In genomic region chr12:10362828-10363664, GRCh38 we compare ENCODE assay signal across 10 cellular contexts. TPM values are rescaled to one million over a fixed set of nuclear protein-coding genes. Genes with fewer than 3 reads are reported as not detected.
A peak's percentile ranks its signal among the peaks of the same experiment; 100 is the strongest.
DNase-seq lines count a peak whose midpoint lies in the region; ATAC-seq and TF ChIP-seq lines count a peak whose summit lies in the region.
"Had no signal": no experiment of that assay in that cellular context is flagged by ENCODE, and none has a peak within 500 bp of the region (broad histone marks: within the 10 kb centered on the region; RNA-seq: fewer than 3 reads in every experiment).

No MANE protein-coding gene starts in this region.

- peaks cover 2% of the 10 kb centered on the region for H3K9me3 Mint-ChIP-seq in activated CD8-positive, alpha-beta memory T cell treated with anti-CD3 and anti-CD28 coated beads, Interleukin-2, amount 10 ng/mL, durations not matched to agents 7 days and 5 days (ENCODE audit: low read depth)
- peaks cover 9% of the 10 kb centered on the region for H3K9me3 Mint-ChIP-seq in activated CD8-positive, alpha-beta T cell treated with anti-CD3 and anti-CD28 coated beads for 36 hours
- peaks cover 2% of the 10 kb centered on the region for H3K9me3 Mint-ChIP-seq in activated CD4-positive, alpha-beta T cell treated with anti-CD3 and anti-CD28 coated beads for 36 hours (ENCODE audit: low read depth)
- H3K9me3 Mint-ChIP-seq: CD4-positive, alpha-beta T cell had no signal

- 83% methylated on average over 9 of the region's 9 CpGs for whole genome bisulfite sequencing in thymus

- no peak for TF ChIP-seq POLR2A in GM18505 (IDR thresholded peaks at IDR 0.05; ENCODE audit: borderline replicate concordance, extremely low read depth, insufficient read depth, insufficient read length)

- peak overlapping the region; percentile 52 for H3K27ac ChIP-seq in thymus (ENCODE audit: low read depth)

- peaks cover 36% of the 10 kb centered on the region for H3K4me1 Mint-ChIP-seq in activated CD8-positive, alpha-beta memory T cell treated with anti-CD3 and anti-CD28 coated beads, Interleukin-2, amount 10 ng/mL, durations not matched to agents 7 days and 5 days
- peaks cover 38% of the 10 kb centered on the region for H3K4me1 Mint-ChIP-seq in activated CD8-positive, alpha-beta T cell treated with anti-CD3 and anti-CD28 coated beads for 36 hours (ENCODE audit: low read depth)
- H3K4me1 Mint-ChIP-seq in activated CD4-positive, alpha-beta T cell treated with anti-CD3 and anti-CD28 coated beads for 36 hours, result peaks cover 2% of the 10 kb centered on the region

- no peak for TF ChIP-seq CTCF in activated CD8-positive, alpha-beta T cell treated with anti-CD3 and anti-CD28 coated beads for 36 hours (IDR thresholded peaks at IDR 0.05)

- no peak for ATAC-seq in activated CD8-positive, alpha-beta memory T cell treated with anti-CD3 and anti-CD28 coated beads, Interleukin-2, amount 10 ng/mL, durations not matched to agents 7 days and 5 days
- no peak for ATAC-seq in activated CD8-positive, alpha-beta T cell treated with anti-CD3 and anti-CD28 coated beads for 36 hours
- no peak for ATAC-seq in activated CD4-positive, alpha-beta T cell treated with anti-CD3 and anti-CD28 coated beads for 36 hours
- ATAC-seq in GM18505 (IDR thresholded peaks at IDR 0.05; ENCODE audit: unreplicated experiment), result no peak

- POLR2A ChIA-PET in activated CD8-positive, alpha-beta T cell treated with anti-CD3 and anti-CD28 coated beads for 36 hours (lab: Charles Lee), result interaction anchor here (0.9 to 1.6 kb wide), 3 partner anchors 23 to 31 kb away, joined by 3 to 11 read pairs (median 4); no protein-coding TSS in a partner anchor
- POLR2A ChIA-PET in activated CD4-positive, alpha-beta T cell treated with anti-CD3 and anti-CD28 coated beads for 36 hours (lab: Charles Lee), result no interaction called here

- no peak overlapping the region for H3K4me3 ChIP-seq in thymus (ENCODE audit: low read length)

- H3K27me3 Mint-ChIP-seq in activated CD8-positive, alpha-beta memory T cell treated with anti-CD3 and anti-CD28 coated beads, Interleukin-2, amount 10 ng/mL, durations not matched to agents 7 days and 5 days, result no peaks in the 10 kb centered on the region
- H3K27me3 Mint-ChIP-seq in activated CD8-positive, alpha-beta T cell treated with anti-CD3 and anti-CD28 coated beads for 36 hours, result no peaks in the 10 kb centered on the region
- no peaks in the 10 kb centered on the region for H3K27me3 Mint-ChIP-seq in activated CD4-positive, alpha-beta T cell treated with anti-CD3 and anti-CD28 coated beads for 36 hours
- H3K27me3 Mint-ChIP-seq: CD4-positive, alpha-beta T cell had no signal

- H3K4me3 Mint-ChIP-seq in activated CD8-positive, alpha-beta memory T cell treated with anti-CD3 and anti-CD28 coated beads, Interleukin-2, amount 10 ng/mL, durations not matched to agents 7 days and 5 days, result no peak overlapping the region
- no peak overlapping the region for H3K4me3 Mint-ChIP-seq in activated CD8-positive, alpha-beta T cell treated with anti-CD3 and anti-CD28 coated beads for 36 hours
- no peak overlapping the region for H3K4me3 Mint-ChIP-seq in activated CD4-positive, alpha-beta T cell treated with anti-CD3 and anti-CD28 coated beads for 36 hours
- H3K4me3 Mint-ChIP-seq: CD4-positive, alpha-beta T cell had no signal

- H3K4me1 ChIP-seq in thymus (ENCODE audit: control insufficient read depth, insufficient read depth, low read length), result peaks cover 13% of the 10 kb centered on the region

- no peaks in the 10 kb centered on the region for H3K36me3 ChIP-seq in thymus (ENCODE audit: control insufficient read depth, insufficient read depth)

- intact Hi-C loops in activated CD8-positive, alpha-beta T cell treated with anti-CD3 and anti-CD28 coated beads for 36 hours (cut with micrococcal nuclease), result loop anchor here (5.0 to 10.0 kb wide), 4 partner anchors 41 to 192 kb away; no protein-coding TSS in a partner anchor
- intact Hi-C loops in activated CD4-positive, alpha-beta T cell treated with anti-CD3 and anti-CD28 coated beads for 36 hours (cut with DNase I, micrococcal nuclease), result loop anchor here in 1 of 2 experiments (10.0 kb wide), 1 partner anchor 618 kb away; no protein-coding TSS in a partner anchor

- peak overlapping the region; percentile 48 for H3K27ac Mint-ChIP-seq in activated CD8-positive, alpha-beta memory T cell treated with anti-CD3 and anti-CD28 coated beads, Interleukin-2, amount 10 ng/mL, durations not matched to agents 7 days and 5 days
- H3K27ac Mint-ChIP-seq in activated CD8-positive, alpha-beta T cell treated with anti-CD3 and anti-CD28 coated beads for 36 hours, result no peak overlapping the region
- no peak overlapping the region for H3K27ac Mint-ChIP-seq in activated CD4-positive, alpha-beta T cell treated with anti-CD3 and anti-CD28 coated beads for 36 hours
- H3K27ac Mint-ChIP-seq: CD4-positive, alpha-beta T cell had no signal

- CTCF ChIA-PET in activated CD8-positive, alpha-beta memory T cell treated with anti-CD3 and anti-CD28 coated beads, Interleukin-2, amount 10 ng/mL, durations not matched to agents 7 days and 5 days (lab: Charles Lee), result interaction anchor here (0.6 to 4.6 kb wide), 2 partner anchors 21 to 127 kb away, joined by 3 to 24 read pairs; no protein-coding TSS in a partner anchor
- CTCF ChIA-PET in activated CD8-positive, alpha-beta T cell treated with anti-CD3 and anti-CD28 coated beads for 36 hours (lab: Charles Lee), result interaction anchor here (0.8 to 4.0 kb wide), 2 partner anchors 32 to 127 kb away, joined by 3 to 26 read pairs; no protein-coding TSS in a partner anchor
- CTCF ChIA-PET in activated CD4-positive, alpha-beta T cell treated with anti-CD3 and anti-CD28 coated beads for 36 hours (lab: Charles Lee), result no interaction called here

- H3K9me3 ChIP-seq in thymus (ENCODE audit: control insufficient read depth), result no peaks in the 10 kb centered on the region

- H3K36me3 Mint-ChIP-seq in activated CD8-positive, alpha-beta memory T cell treated with anti-CD3 and anti-CD28 coated beads, Interleukin-2, amount 10 ng/mL, durations not matched to agents 7 days and 5 days, result peaks cover 45% of the 10 kb centered on the region
- H3K36me3 Mint-ChIP-seq in activated CD8-positive, alpha-beta T cell treated with anti-CD3 and anti-CD28 coated beads for 36 hours (ENCODE audit: low read depth), result peaks cover 50% of the 10 kb centered on the region
- peaks cover 2% of the 10 kb centered on the region for H3K36me3 Mint-ChIP-seq in activated CD4-positive, alpha-beta T cell treated with anti-CD3 and anti-CD28 coated beads for 36 hours (ENCODE audit: low read depth)

- DNase-seq in activated CD8-positive, alpha-beta memory T cell treated with anti-CD3 and anti-CD28 coated beads, Interleukin-2, amount 10 ng/mL, durations not matched to agents 7 days and 5 days, result no peak
- DNase-seq in activated CD8-positive, alpha-beta memory T cell treated with anti-CD3 and anti-CD28 coated beads, Interleukin-2, amount 50 U/mL, for 48 hours, result no peak
- DNase-seq in activated CD8-positive, alpha-beta T cell treated with anti-CD3 and anti-CD28 coated beads for 36 hours, result peak; percentile 53
- DNase-seq in kidney glomerular epithelial cell (lab: John Stamatoyannopoulos, UW) (peak; percentile 54), cortex of kidney (lab: John Stamatoyannopoulos, UW) (no peak)
- DNase-seq in activated CD4-positive, alpha-beta T cell treated with anti-CD3 and anti-CD28 coated beads for 36 hours, result no peak
- DNase-seq: CD4-positive, alpha-beta T cell; NCI-H1436 treated with DMSO at 0.1 percent for 48 hours had no signal

- H3K27me3 ChIP-seq in thymus (ENCODE audit: control insufficient read depth, insufficient read depth), result no peaks in the 10 kb centered on the region

RNA-seq across cellular contexts. Expression of gene KLRK1, which starts 26.8 kb away (rescaled TPM):
- total RNA-seq in activated CD8-positive, alpha-beta memory T cell treated with anti-CD3 and anti-CD28 coated beads, Interleukin-2, amount 10 ng/mL, durations not matched to agents 7 days and 5 days, result 100 to 1,000 TPM; 135 to 195 TPM
- 100 to 1,000 TPM; 111 to 112 TPM for total RNA-seq in activated CD8-positive, alpha-beta T cell treated with anti-CD3 and anti-CD28 coated beads for 36 hours
- polyA plus RNA-seq in thymus, result 27.0 TPM
- not detected for total RNA-seq in activated CD4-positive, alpha-beta T cell treated with anti-CD3 and anti-CD28 coated beads for 36 hours

RNA-seq across cellular contexts. Expression of gene KLRC4, which starts 46.5 kb away (rescaled TPM):
- 10 to 100 TPM; 29.2 to 33.7 TPM for total RNA-seq in activated CD8-positive, alpha-beta memory T cell treated with anti-CD3 and anti-CD28 coated beads, Interleukin-2, amount 10 ng/mL, durations not matched to agents 7 days and 5 days
- 1 to 10 TPM; 2.9 to 3.7 TPM for total RNA-seq in activated CD8-positive, alpha-beta T cell treated with anti-CD3 and anti-CD28 coated beads for 36 hours
- 0.57 TPM for polyA plus RNA-seq in thymus
- not detected for total RNA-seq in activated CD4-positive, alpha-beta T cell treated with anti-CD3 and anti-CD28 coated beads for 36 hours
- total RNA-seq: CD4-positive, alpha-beta T cell had no signal

RNA-seq across cellular contexts. Expression of gene KLRD1, which starts 55.4 kb away (rescaled TPM):
- total RNA-seq in activated CD8-positive, alpha-beta memory T cell treated with anti-CD3 and anti-CD28 coated beads, Interleukin-2, amount 10 ng/mL, durations not matched to agents 7 days and 5 days, result 10 to 100 TPM; 60.0 to 95.9 TPM
- 10 to 100 TPM in 1 of 2 experiments, 1 to 10 TPM in 1; 6.9 to 10.8 TPM for total RNA-seq in activated CD8-positive, alpha-beta T cell treated with anti-CD3 and anti-CD28 coated beads for 36 hours
- polyA plus RNA-seq in thymus, result 2.6 TPM
- total RNA-seq in activated CD4-positive, alpha-beta T cell treated with anti-CD3 and anti-CD28 coated beads for 36 hours, result under 1 TPM; 0.05 to 0.28 TPM

RNA-seq across cellular contexts. Expression of gene KLRC3, which starts 57.3 kb away (rescaled TPM):
- total RNA-seq in activated CD8-positive, alpha-beta memory T cell treated with anti-CD3 and anti-CD28 coated beads, Interleukin-2, amount 10 ng/mL, durations not matched to agents 7 days and 5 days, result 1 to 10 TPM; 6.2 to 9.9 TPM
- total RNA-seq in activated CD8-positive, alpha-beta T cell treated with anti-CD3 and anti-CD28 coated beads for 36 hours, result 1 to 10 TPM; 2.0 to 2.8 TPM
- 2.6 TPM for polyA plus RNA-seq in thymus
- not detected for total RNA-seq in activated CD4-positive, alpha-beta T cell treated with anti-CD3 and anti-CD28 coated beads for 36 hours
- total RNA-seq: CD4-positive, alpha-beta T cell had no signal

Comparison
In these comparisons a context has a peak if more than half of its experiments do, and no peak if none do; other contexts are left out.
1. DNase-seq: peak in activated CD8-positive, alpha-beta T cell treated with anti-CD3 and anti-CD28 coated beads for 36 hours (single experiment) and kidney glomerular epithelial cell (single experiment); none in activated CD8-positive, alpha-beta memory T cell treated with anti-CD3 and anti-CD28 coated beads, Interleukin-2, amount 10 ng/mL, durations not matched to agents 7 days and 5 days (single experiment), activated CD8-positive, alpha-beta memory T cell treated with anti-CD3 and anti-CD28 coated beads, Interleukin-2, amount 50 U/mL, for 48 hours (single experiment), activated CD4-positive, alpha-beta T cell treated with anti-CD3 and anti-CD28 coated beads for 36 hours (single experiment) and cortex of kidney (single experiment).
2. RNA of gene KLRK1, which starts 26.8 kb away (total RNA-seq): 135 to 195 TPM in activated CD8-positive, alpha-beta memory T cell treated with anti-CD3 and anti-CD28 coated beads, Interleukin-2, amount 10 ng/mL, durations not matched to agents 7 days and 5 days and 111 to 112 TPM in activated CD8-positive, alpha-beta T cell treated with anti-CD3 and anti-CD28 coated beads for 36 hours; not detected in activated CD4-positive, alpha-beta T cell treated with anti-CD3 and anti-CD28 coated beads for 36 hours; every median in the first group is over 100 times any median in the second.
3. RNA of gene KLRC4, which starts 46.5 kb away (total RNA-seq): 29.2 to 33.7 TPM in activated CD8-positive, alpha-beta memory T cell treated with anti-CD3 and anti-CD28 coated beads, Interleukin-2, amount 10 ng/mL, durations not matched to agents 7 days and 5 days; 2.9 to 3.7 TPM in activated CD8-positive, alpha-beta T cell treated with anti-CD3 and anti-CD28 coated beads for 36 hours and not detected in activated CD4-positive, alpha-beta T cell treated with anti-CD3 and anti-CD28 coated beads for 36 hours; every median in the first group is over 4 times any median in the second.
4. RNA of gene KLRD1, which starts 55.4 kb away (total RNA-seq): 60.0 to 95.9 TPM in activated CD8-positive, alpha-beta memory T cell treated with anti-CD3 and anti-CD28 coated beads, Interleukin-2, amount 10 ng/mL, durations not matched to agents 7 days and 5 days and 6.9 to 10.8 TPM in activated CD8-positive, alpha-beta T cell treated with anti-CD3 and anti-CD28 coated beads for 36 hours; 0.05 to 0.28 TPM in activated CD4-positive, alpha-beta T cell treated with anti-CD3 and anti-CD28 coated beads for 36 hours; every median in the first group is over 4 times any median in the second.